In the genomic region with DNA sequence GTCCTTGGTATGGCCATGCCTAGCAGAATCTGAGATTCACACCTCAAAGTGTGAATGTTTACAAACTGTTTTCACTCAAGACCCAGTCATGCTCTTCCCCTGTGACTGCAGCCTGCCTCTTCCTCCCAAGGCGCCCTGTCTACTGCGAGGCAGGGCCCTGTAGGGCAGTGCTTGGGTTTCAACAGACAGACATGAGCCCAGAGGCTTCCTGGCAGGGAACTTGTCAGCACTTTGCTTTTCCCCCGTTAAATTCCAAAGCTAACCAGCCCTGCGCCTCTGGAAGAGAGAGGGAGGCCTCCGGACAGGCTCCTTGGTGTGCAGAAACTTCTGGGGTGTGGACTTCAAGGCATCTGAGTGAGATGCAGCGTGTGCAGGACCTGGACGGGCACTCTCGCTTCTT, we compare ENCODE assay signal across 1 cellular context.
TF ChIP-seq lines count a peak whose summit lies in the region.

No MANE protein-coding gene starts in this region.

TF ChIP-seq in GM23338, 12 proteins besides CTCF, POLR2A, EP300 and RAD21 (continued from another document):
- TF ChIP-seq, protein P1, sequence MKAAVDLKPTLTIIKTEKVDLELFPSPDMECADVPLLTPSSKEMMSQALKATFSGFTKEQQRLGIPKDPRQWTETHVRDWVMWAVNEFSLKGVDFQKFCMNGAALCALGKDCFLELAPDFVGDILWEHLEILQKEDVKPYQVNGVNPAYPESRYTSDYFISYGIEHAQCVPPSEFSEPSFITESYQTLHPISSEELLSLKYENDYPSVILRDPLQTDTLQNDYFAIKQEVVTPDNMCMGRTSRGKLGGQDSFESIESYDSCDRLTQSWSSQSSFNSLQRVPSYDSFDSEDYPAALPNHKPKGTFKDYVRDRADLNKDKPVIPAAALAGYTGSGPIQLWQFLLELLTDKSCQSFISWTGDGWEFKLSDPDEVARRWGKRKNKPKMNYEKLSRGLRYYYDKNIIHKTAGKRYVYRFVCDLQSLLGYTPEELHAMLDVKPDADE (IDR thresholded peaks at IDR 0.05) = no peak
- no peak for TF ChIP-seq POLR2AphosphoS5 (IDR thresholded peaks at IDR 0.05; ENCODE audit: low read depth)
- TF ChIP-seq STAT1 (IDR thresholded peaks at IDR 0.05; ENCODE audit: unreplicated experiment) = no peak
- no peak for TF ChIP-seq EZH2 (IDR thresholded peaks at IDR 0.05; ENCODE audit: low read depth, unreplicated experiment)
